ENCODE assay signal across 8 cellular contexts in the genomic region with DNA sequence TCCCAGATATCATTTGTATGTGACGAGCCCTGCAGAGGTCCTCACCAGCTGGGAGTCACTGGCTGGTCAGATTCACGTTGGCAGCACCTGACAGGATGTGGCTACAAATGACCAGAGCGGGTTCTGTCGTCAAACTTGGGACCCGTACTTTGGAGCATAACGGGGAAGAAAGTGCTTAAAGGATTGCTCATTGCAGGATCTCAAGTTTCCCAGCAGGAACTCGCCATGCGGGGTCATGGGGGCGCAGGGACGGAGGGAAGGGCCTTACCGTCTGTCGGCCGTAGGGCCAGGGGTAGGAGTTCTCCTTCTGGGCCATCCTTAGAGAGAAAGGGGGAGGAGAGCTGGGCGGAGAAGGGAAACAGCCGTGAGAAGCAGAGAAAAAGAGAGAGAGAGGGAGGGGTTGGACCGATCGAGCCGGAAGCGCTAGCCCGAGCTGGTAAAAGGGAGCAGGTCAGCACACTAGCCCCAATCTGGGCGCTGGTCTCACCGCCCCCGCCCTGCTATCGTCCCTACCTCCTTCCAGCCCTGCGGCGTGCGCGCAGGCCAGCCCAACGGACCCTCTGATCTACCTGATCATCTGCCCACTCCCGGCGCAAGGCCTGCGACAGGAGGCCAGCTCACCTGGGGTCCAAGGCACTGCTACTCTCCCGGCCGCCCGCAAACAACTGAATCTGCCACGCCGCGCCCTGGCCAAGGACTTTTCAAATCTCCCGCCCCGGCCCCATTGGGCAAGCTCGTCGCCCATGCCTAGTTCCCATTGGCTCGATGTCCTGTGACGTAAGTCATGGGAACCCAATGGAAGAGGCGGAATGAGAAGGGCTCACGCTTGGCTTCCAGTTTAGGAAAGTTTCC. TPM values are rescaled to one million over a fixed set of nuclear protein-coding genes. Genes with fewer than 3 reads are reported as not detected.
DNase-seq lines count a peak whose midpoint lies in the region; ATAC-seq, FAIRE-seq and TF ChIP-seq lines count a peak whose summit lies in the region.

A gene (minus strand): TSS at position 667 of the 852 bp plus-strand sequence. CDS start 351 bp downstream, at position 316.

- FAIRE-seq in GM19239 (lab: Jason Lieb, UNC): peak; percentile 100
- peak; percentile 98 for FAIRE-seq in HepG2 (lab: Jason Lieb, UNC)

- no peaks in the 10 kb centered on the region for H3K9me3 Mint-ChIP-seq in activated CD4-positive, alpha-beta T cell treated with anti-CD3 and anti-CD28 coated beads, Interleukin-2, amount 10 ng/mL, durations not matched to agents 24 days and 14 days
- H3K9me3 Mint-ChIP-seq in dendritic cell treated with granulocyte-macrophage colony-stimulating factor and Interleukin-4, amounts not matched to agents 40 ng/mL and 50 ng/mL, for 4 days: no peaks in the 10 kb centered on the region

- H3K27ac Mint-ChIP-seq in activated CD4-positive, alpha-beta T cell treated with anti-CD3 and anti-CD28 coated beads, Interleukin-2, amount 10 ng/mL, durations not matched to agents 24 days and 14 days: peak within 1 kb of the TSS; percentile 98
- peak within 1 kb of the TSS; percentile 98 for H3K27ac Mint-ChIP-seq in dendritic cell treated with granulocyte-macrophage colony-stimulating factor and Interleukin-4, amounts not matched to agents 40 ng/mL and 50 ng/mL, for 4 days

- H3K4me1 ChIP-seq in BE2C: no peaks in the 10 kb centered on the region
- H3K4me1 ChIP-seq in HepG2 (ENCODE audit: insufficient read depth, low read length): peaks cover 41% of the 10 kb centered on the region

- H3K9me3 ChIP-seq in BE2C: no peaks in the 10 kb centered on the region
- H3K9me3 ChIP-seq in HepG2 (ENCODE audit: low read length): no peaks in the 10 kb centered on the region

- DNase-seq in BE2C (peak; percentile 91), GM19239 (ENCODE audit: insufficient read length, low spot score) (peak; percentile 97), NCI-H526 (lab: John Stamatoyannopoulos, UW) (peak; percentile 85 to 93), HepG2 (ENCODE audit: low spot score) (peak; percentile 96)
- peak; percentile 98 for DNase-seq in activated CD4-positive, alpha-beta T cell treated with anti-CD3 and anti-CD28 coated beads, Interleukin-2, amount 10 ng/mL, durations not matched to agents 24 days and 14 days
- peak; percentile 87 to 91 for DNase-seq in stimulated activated CD4-positive, alpha-beta T cell treated with anti-CD3 and anti-CD28 coated beads, Interleukin-2, amount 100 ng/mL, for 48 hours

- H3K36me3 Mint-ChIP-seq in activated CD4-positive, alpha-beta T cell treated with anti-CD3 and anti-CD28 coated beads, Interleukin-2, amount 10 ng/mL, durations not matched to agents 24 days and 14 days (ENCODE audit: low read depth): peaks cover 25% of the 10 kb centered on the region
- peaks cover 16% of the 10 kb centered on the region for H3K36me3 Mint-ChIP-seq in dendritic cell treated with granulocyte-macrophage colony-stimulating factor and Interleukin-4, amounts not matched to agents 40 ng/mL and 50 ng/mL, for 4 days (ENCODE audit: low read depth)

- H3K4me3 ChIP-seq in BE2C (ENCODE audit: low read depth, low read length) (peak within 1 kb of the TSS; percentile 82), HepG2 (replicated peaks in 1 of 3; ENCODE audit: insufficient read depth in 1 of 3, low read depth in 2 of 3, low read length in 3 of 3) (peak within 1 kb of the TSS; percentile 71 to 87 (median 75))

- TF ChIP-seq POLR2A in HepG2 (IDR thresholded peaks at IDR 0.05; ENCODE audit: insufficient read depth in 1 of 2, low read depth in 2 of 2, low read length in 2 of 2): peak; percentile 88 to 89

- in situ Hi-C loops in HepG2 (cut with HindIII; ENCODE audit: extremely low pct_ligation_motif_present, low pct_unique_long_range_greater_than_20kb): no loop called here

- H3K4me3 Mint-ChIP-seq in activated CD4-positive, alpha-beta T cell treated with anti-CD3 and anti-CD28 coated beads, Interleukin-2, amount 10 ng/mL, durations not matched to agents 24 days and 14 days: peak within 1 kb of the TSS; percentile 98
- H3K4me3 Mint-ChIP-seq in dendritic cell treated with granulocyte-macrophage colony-stimulating factor and Interleukin-4, amounts not matched to agents 40 ng/mL and 50 ng/mL, for 4 days: peak within 1 kb of the TSS; percentile 94

- no TSS peak for BruUV-seq in HepG2 (replicated peaks; lab: Mats Ljungman, UMichigan)

- peaks cover 27% of the 10 kb centered on the region for H3K4me1 Mint-ChIP-seq in activated CD4-positive, alpha-beta T cell treated with anti-CD3 and anti-CD28 coated beads, Interleukin-2, amount 10 ng/mL, durations not matched to agents 24 days and 14 days
- H3K4me1 Mint-ChIP-seq in dendritic cell treated with granulocyte-macrophage colony-stimulating factor and Interleukin-4, amounts not matched to agents 40 ng/mL and 50 ng/mL, for 4 days (ENCODE audit: low read depth): peaks cover 28% of the 10 kb centered on the region

- no peak for TF ChIP-seq RAD21 in HepG2 (CRISPR knock-in tag; IDR thresholded peaks at IDR 0.05)

- WGBS in HepG2 (ENCODE audit: low lambda C conversion rate): 2% methylated on average over 26 of the region's 46 CpGs

- H3K79me2 ChIP-seq in HepG2 (ENCODE audit: insufficient read depth, low read length): peaks cover 28% of the 10 kb centered on the region

- TF ChIP-seq CTCF in BE2C (IDR thresholded peaks at IDR 0.05; ENCODE audit: low read depth, low read length): no peak
- no peak for TF ChIP-seq CTCF in HepG2 (CRISPR knock-in tag; IDR thresholded peaks at IDR 0.05)

- no peak for TF ChIP-seq EP300 in HepG2 (IDR thresholded peaks at IDR 0.05; ENCODE audit: low read depth in 2 of 2, low read length in 2 of 2)
- TF ChIP-seq EP300 in HepG2 (CRISPR knock-in tag; IDR thresholded peaks at IDR 0.05; ENCODE audit: borderline replicate concordance): no peak

- peak within 1 kb of the TSS; percentile 91 for H3K27ac ChIP-seq in HepG2 (ENCODE audit: extremely low read length, insufficient read depth, low read length)

- H3K36me3 ChIP-seq in BE2C (peaks cover 22% of the 10 kb centered on the region), HepG2 (replicated peaks in 1 of 2; ENCODE audit: control insufficient read depth in 1 of 2, insufficient read depth in 2 of 2, low read length in 2 of 2) (peaks cover 0 to 27% of the 10 kb centered on the region in 2 experiments; a peak in 2 of 5 replicates)

- H3K27me3 Mint-ChIP-seq in activated CD4-positive, alpha-beta T cell treated with anti-CD3 and anti-CD28 coated beads, Interleukin-2, amount 10 ng/mL, durations not matched to agents 24 days and 14 days: no peaks in the 10 kb centered on the region
- H3K27me3 Mint-ChIP-seq in dendritic cell treated with granulocyte-macrophage colony-stimulating factor and Interleukin-4, amounts not matched to agents 40 ng/mL and 50 ng/mL, for 4 days: no peaks in the 10 kb centered on the region

- H3K27me3 ChIP-seq in BE2C (no peaks in the 10 kb centered on the region), HepG2 (ENCODE audit: control insufficient read depth in 1 of 2, insufficient read depth in 2 of 2, low read length in 2 of 2) (no peaks in the 10 kb centered on the region; a peak in 1 of 5 replicates)

- no peaks in the 10 kb centered on the region for H4K20me1 ChIP-seq in HepG2 (ENCODE audit: insufficient read depth, low read length)

- POLR2A ChIA-PET in HepG2 (lab: Yijun Ruan, JAX): interaction anchor here (0.7 to 6.5 kb wide), 11 partner anchors 10 to 294 kb away, joined by 3 to 105 read pairs (median 5); a partner anchor contains a TSS

- CTCF ChIA-PET in HepG2 (lab: Yijun Ruan, JAX; ENCODE audit: low intra/inter-chr PET ratio, low total read pairs): no interaction called here

- no peak within 1 kb of the TSS for H2AFZ ChIP-seq in HepG2 (ENCODE audit: low read length)

- intact Hi-C loops in activated CD4-positive, alpha-beta T cell treated with anti-CD3 and anti-CD28 coated beads, Interleukin-2, amount 10 ng/mL, durations not matched to agents 24 days and 14 days (cut with micrococcal nuclease): loop anchor here (1.0 kb wide), 3 partner anchors 10 to 18 kb away; no protein-coding TSS in a partner anchor
- intact Hi-C loops in dendritic cell treated with granulocyte-macrophage colony-stimulating factor and Interleukin-4, amounts not matched to agents 40 ng/mL and 50 ng/mL, for 4 days (cut with micrococcal nuclease): no loop called here
- intact Hi-C loops in HepG2 (cut with micrococcal nuclease; ENCODE audit: unreplicated experiment): loop anchor here (1.0 kb wide), 1 partner anchor 37 kb away; no protein-coding TSS in a partner anchor

- peak within 1 kb of the TSS; percentile 87 for H3K4me2 ChIP-seq in HepG2 (ENCODE audit: low read depth, low read length)

- peak within 1 kb of the TSS; percentile 87 for H3K9ac ChIP-seq in HepG2 (ENCODE audit: insufficient read depth, low read depth, low read length)

- ATAC-seq in HG03442 (IDR thresholded peaks at IDR 0.05; ENCODE audit: unreplicated experiment) (peak; percentile 84), HepG2 (peak; percentile 82)

RNA-seq across cellular contexts. Expression of the gene that starts here (rescaled TPM):
- polyA plus RNA-seq in BE2C (2012; ENCODE audit: insufficient read depth, insufficient read length, low read depth): 10.7 TPM
- 92.3 and 101 TPM in 2 replicates for total RNA-seq in activated CD4-positive, alpha-beta T cell treated with anti-CD3 and anti-CD28 coated beads, Interleukin-2, amount 10 ng/mL, durations not matched to agents 24 days and 14 days
- 67.7 and 75.3 TPM in 2 replicates for total RNA-seq in HepG2 (2016; rRNA removed; fragmentation: Illumina TruSeq; extraction: Trizol)
- total RNA-seq in HepG2 (2016; cell fraction: cytosol; rRNA removed; fragmentation: Illumina TruSeq; extraction: Trizol; ENCODE audit: low read depth): 35.3 and 36.5 TPM in 2 replicates
- 56.7 and 73.3 TPM in 2 replicates for total RNA-seq in HepG2 (2016; cell fraction: insoluble cytoplasmic fraction; rRNA removed; fragmentation: Illumina TruSeq; extraction: Trizol)
- 32.1 and 37.8 TPM in 2 replicates for total RNA-seq in HepG2 (2016; cell fraction: membrane; rRNA removed; fragmentation: Illumina TruSeq; extraction: Trizol)
- total RNA-seq in HepG2 (2016; cell fraction: nucleus; rRNA removed; fragmentation: Illumina TruSeq; extraction: Trizol): 41.9 and 49.2 TPM in 2 replicates
- 21.8 and 29.5 TPM in 2 replicates for polyA plus RNA-seq in HepG2 (2011; rRNA removed)
- 13.9 and 23.3 TPM in 2 replicates for polyA plus RNA-seq in HepG2 (2011; cell fraction: cytosol; rRNA removed)
- 85.7 and 130 TPM in 2 replicates for polyA plus RNA-seq in HepG2 (2011; cell fraction: nucleus; rRNA removed)
- 28.3 and 50.5 TPM in 2 replicates for polyA plus RNA-seq in HepG2 (2012)
- polyA plus RNA-seq in HepG2 (2016; cell fraction: cytosol; fragmentation: Illumina TruSeq; extraction: Trizol; ENCODE audit: low read depth): 34.3 and 37.3 TPM in 2 replicates
- polyA plus RNA-seq in HepG2 (2016; cell fraction: insoluble cytoplasmic fraction; fragmentation: Illumina TruSeq; extraction: Trizol; ENCODE audit: low read depth): 64.2 and 89.6 TPM in 2 replicates
- 33.8 and 35.0 TPM in 2 replicates for polyA plus RNA-seq in HepG2 (2016; cell fraction: membrane; fragmentation: Illumina TruSeq; extraction: Trizol; ENCODE audit: low read depth)
- 113 and 123 TPM in 2 replicates for polyA plus RNA-seq in HepG2 (2016; cell fraction: nucleus; fragmentation: Illumina TruSeq; extraction: Trizol; ENCODE audit: insufficient read depth, low read depth)
- polyA minus RNA-seq in HepG2 (2011; rRNA and poly(A)+ RNA removed; ENCODE audit: low replicate concordance): 58.9 and 154 TPM in 2 replicates
- polyA minus RNA-seq in HepG2 (2011; cell fraction: cytosol; rRNA and poly(A)+ RNA removed): 9.3 and 12.4 TPM in 2 replicates
- 39.9 and 62.1 TPM in 2 replicates for polyA minus RNA-seq in HepG2 (2011; cell fraction: nucleus; rRNA and poly(A)+ RNA removed)

Comparison
In these comparisons a context has a peak if more than half of its experiments do, and no peak if none do; other contexts are left out.
1. Peak in every context shown above with its lines: DNase-seq, ATAC-seq, H3K4me3 ChIP-seq and H3K27ac ChIP-seq.